Comparison of ENCODE assay signal across 8 cellular contexts in genomic region chr5:177023247-177023703, GRCh38. TPM values are rescaled to one million over a fixed set of nuclear protein-coding genes. Genes with fewer than 3 reads are reported as not detected.
A peak's percentile ranks its signal among the peaks of the same experiment; 100 is the strongest.
DNase-seq lines count a peak whose midpoint lies in the region; ATAC-seq and TF ChIP-seq lines count a peak whose summit lies in the region.

No MANE protein-coding gene starts in this region.

- H3K56ac ChIP-seq in IMR-90 (ENCODE audit: extremely low read depth, insufficient read depth, low read length): peak overlapping the region; percentile 74

- in situ Hi-C loops in IMR-90 (cut with MboI; ENCODE audit: low sequenced_read_pairs): no loop called here

- H3K9me3 ChIP-seq in AG04450 (ENCODE audit: control insufficient read depth, insufficient read depth, low read length) (no peaks in the 10 kb centered on the region; the same call in 1 of the 2 replicates), IMR-90 (ENCODE audit: control insufficient read depth, insufficient read depth, low read length) (no peaks in the 10 kb centered on the region), adipocyte (ENCODE audit: control insufficient read depth, low read length) (no peaks in the 10 kb centered on the region), skeletal muscle satellite cell (replicated peaks; ENCODE audit: low read length) (no peaks in the 10 kb centered on the region)

- H3K4ac ChIP-seq in IMR-90 (ENCODE audit: low read depth, low read length): peak overlapping the region; percentile 85

- CTCF ChIA-PET in AG04450 (lab: Charles Lee) (interaction anchor here (0.5 to 2.7 kb wide), 5 partner anchors 11 to 362 kb away, joined by 3 to 11 read pairs (median 4); no protein-coding TSS in a partner anchor), IMR-90 (lab: Yijun Ruan, JAX) (interaction anchor here (0.5 kb wide), 1 partner anchor 560 kb away, joined by 4 read pairs; no protein-coding TSS in a partner anchor)

- H2BK15ac ChIP-seq in IMR-90 (ENCODE audit: low read depth, low read length): no peak overlapping the region

- peak overlapping the region; percentile 68 for H4K5ac ChIP-seq in IMR-90 (ENCODE audit: low read depth, low read length)

- intact Hi-C loops in IMR-90 (cut with micrococcal nuclease): no loop called here

- peaks cover 5% of the 10 kb centered on the region; the same call in 1 of the 2 replicates for H4K20me1 ChIP-seq in IMR-90 (ENCODE audit: insufficient read depth, low read length)

- POLR2A ChIA-PET in AG04450 (lab: Yijun Ruan, JAX) (interaction anchor here (1.2 to 1.3 kb wide), 2 partner anchors 10 to 18 kb away, joined by 3 read pairs; no protein-coding TSS in a partner anchor), IMR-90 (lab: Charles Lee; ENCODE audit: unreplicated experiment) (no interaction called here)

- H3K79me1 ChIP-seq in IMR-90 (ENCODE audit: low read depth in 1 of 2, low read length in 2 of 2): peaks cover 23 to 47% of the 10 kb centered on the region in 2 experiments

- H3K4me1 ChIP-seq in IMR-90 (ENCODE audit: control insufficient read depth, insufficient read depth, low read length): peaks cover 9% of the 10 kb centered on the region
- peaks cover 11% of the 10 kb centered on the region for H3K4me1 ChIP-seq in adipocyte (ENCODE audit: control insufficient read depth, insufficient read depth, low read length)
- H3K4me1 ChIP-seq in skeletal muscle satellite cell (ENCODE audit: control insufficient read depth, insufficient read depth, low read length): peaks cover 9% of the 10 kb centered on the region

- peak overlapping the region; percentile 64; the same call in 1 of the 2 replicates for H3K14ac ChIP-seq in IMR-90 (replicated peaks; ENCODE audit: low read depth, low read length)

- no TSS peak for BruUV-seq in IMR-90 (replicated peaks; lab: Mats Ljungman, UMichigan)

- H2BK20ac ChIP-seq in IMR-90 (ENCODE audit: low read depth, low read length): no peak overlapping the region

- H2AK5ac ChIP-seq in IMR-90 (ENCODE audit: low read depth, low read length): peak overlapping the region; percentile 84

- TF ChIP-seq POLR2A in IMR-90 (IDR thresholded peaks at IDR 0.05; ENCODE audit: low read depth, low read length): no peak

- no peak for TF ChIP-seq RAD21 in IMR-90 (IDR thresholded peaks at IDR 0.05; ENCODE audit: low read length)

- H4K91ac ChIP-seq in IMR-90 (ENCODE audit: insufficient read depth, low read depth, low read length): 0 out of 2 replicates have a peak overlapping the region, but pooled peaks have one; percentile 7

- H2BK120ac ChIP-seq in IMR-90 (ENCODE audit: low read depth, low read length): no peak overlapping the region

- no peak overlapping the region for H3K27ac ChIP-seq in AG04450 (ENCODE audit: low read depth, low read length)
- H3K27ac ChIP-seq in IMR-90 (ENCODE audit: insufficient read depth, low read length): peak overlapping the region; percentile 67

- no peak for TF ChIP-seq CTCF in AG04450 (IDR thresholded peaks at IDR 0.05; ENCODE audit: low read depth, low read length)
- TF ChIP-seq CTCF in IMR-90 (conservative IDR thresholded peaks at IDR 0.05; ENCODE audit: low read depth, low read length): no peak

- H3K9ac ChIP-seq in IMR-90 (ENCODE audit: low read depth, low read length) (peak overlapping the region; percentile 95), adipocyte (ENCODE audit: low read length) (peak overlapping the region; percentile 98), skeletal muscle satellite cell (ENCODE audit: low read depth, low read length) (peak overlapping the region; percentile 96)

- H2AK9ac ChIP-seq in IMR-90 (replicated peaks; ENCODE audit: low read depth, low read length, poor library complexity): peak overlapping the region; percentile 95

- WGBS in IMR-90 (ENCODE audit: extremely low coverage in 2 of 2, insufficient read length in 1 of 2), 2 experiments: 0% methylated on average over 1 of the region's 7 CpGs; no CpG with 5 or more reads in 1 of the 2 experiments

- peak; percentile 6 for ATAC-seq in GM18868 (IDR thresholded peaks at IDR 0.05; ENCODE audit: unreplicated experiment)
- ATAC-seq in IMR-90 (ENCODE audit: low read depth): peak; percentile 13
- no peak for ATAC-seq in HG02610 (IDR thresholded peaks at IDR 0.05; ENCODE audit: unreplicated experiment)

- dilution Hi-C loops in IMR-90 (cut with HindIII; ENCODE audit: low sequenced_read_pairs, unreplicated experiment): no loop called here

- H3K4me3 ChIP-seq in AG04450 (ENCODE audit: low read depth, low read length) (peak overlapping the region; percentile 90), IMR-90 (ENCODE audit: insufficient read depth, low read depth, low read length) (peak overlapping the region; percentile 93), adipocyte (ENCODE audit: low read length) (peak overlapping the region; percentile 91), skeletal muscle satellite cell (ENCODE audit: low read length) (peak overlapping the region; percentile 86)

- H3K23ac ChIP-seq in IMR-90 (ENCODE audit: low read depth, low read length): peak overlapping the region; percentile 97

- peak overlapping the region; percentile 98 for H2AFZ ChIP-seq in IMR-90 (replicated peaks; ENCODE audit: low read length, poor library complexity)

- H4K8ac ChIP-seq in IMR-90 (ENCODE audit: low read depth in 2 of 2, low read length in 2 of 2): peak overlapping the region; percentile 87 to 91

- no peaks in the 10 kb centered on the region for H3K27me3 ChIP-seq in AG04450 (ENCODE audit: control insufficient read depth, insufficient read depth, low read length)
- H3K27me3 ChIP-seq in IMR-90 (ENCODE audit: control insufficient read depth, insufficient read depth, low read length): no peaks in the 10 kb centered on the region
- no peaks in the 10 kb centered on the region for H3K27me3 ChIP-seq in adipocyte (replicated peaks; ENCODE audit: control insufficient read depth, insufficient read depth, low read length)
- no peaks in the 10 kb centered on the region for H3K27me3 ChIP-seq in skeletal muscle satellite cell (ENCODE audit: control insufficient read depth, insufficient read depth, low read length)

- H3K4me2 ChIP-seq in IMR-90 (ENCODE audit: low read depth, low read length) (peak overlapping the region; percentile 99), skeletal muscle satellite cell (ENCODE audit: low read length) (peak overlapping the region; percentile 91)

- peaks cover 6% of the 10 kb centered on the region for H3K9me1 ChIP-seq in IMR-90 (ENCODE audit: insufficient read depth, low read length)

- DNase-seq in AG04450 (ENCODE audit: low read depth, low spot score): no peak
- DNase-seq in IMR-90: peak; percentile 16
- no peak for DNase-seq in adipocyte (ENCODE audit: low read depth)
- peak; percentile 42 for DNase-seq in hepatic stellate cell (ENCODE audit: low spot score)
- DNase-seq in ureter (ENCODE audit: low spot score): no peak

- H3K36me3 ChIP-seq in IMR-90 (ENCODE audit: control insufficient read depth, insufficient read depth, low read length): peaks cover 1% of the 10 kb centered on the region
- no peaks in the 10 kb centered on the region for H3K36me3 ChIP-seq in adipocyte (ENCODE audit: control insufficient read depth, insufficient read depth, low read length, severe bottlenecking)
- no peaks in the 10 kb centered on the region for H3K36me3 ChIP-seq in skeletal muscle satellite cell (ENCODE audit: insufficient read depth, low read length)

- peak overlapping the region; percentile 31; the same call in 1 of the 2 replicates for H3K18ac ChIP-seq in IMR-90 (ENCODE audit: low read depth, low read length)

- H2BK5ac ChIP-seq in IMR-90 (ENCODE audit: low read depth, low read length, poor library complexity, severe bottlenecking): peak overlapping the region; percentile 30

TF ChIP-seq in IMR-90, 13 proteins besides CTCF, POLR2A, EP300 and RAD21:
- no peak for TF ChIP-seq FOS (IDR thresholded peaks at IDR 0.05; ENCODE audit: low read depth, low read length)
- no peak for TF ChIP-seq MAZ (IDR thresholded peaks at IDR 0.05; ENCODE audit: borderline replicate concordance, low read depth, low read length)
- no peak for TF ChIP-seq CEBPB (IDR thresholded peaks at IDR 0.05; ENCODE audit: low read depth, low read length)
- TF ChIP-seq ELK1 (IDR thresholded peaks at IDR 0.05; ENCODE audit: borderline replicate concordance, low read depth, low read length): no peak
TF ChIP-seq in IMR-90: peak in this region for 0.

RNA-seq across cellular contexts. Expression of gene ZNF346, which starts 0.8 kb away (rescaled TPM):
- polyA plus RNA-seq in AG04450 (2011; rRNA removed) (15.0 and 15.3 TPM in 2 replicates), IMR-90 (2012; rRNA removed) (15.7 and 17.0 TPM in 2 replicates)
- polyA minus RNA-seq in AG04450 (2011; rRNA and poly(A)+ RNA removed): 20.3 and 23.3 TPM in 2 replicates
- total RNA-seq in IMR-90 (2012; rRNA removed) (14.7 and 15.1 TPM in 2 replicates), ureter (26.2 TPM)
- polyA plus RNA-seq in IMR-90 (2012; cell fraction: cytosol; rRNA removed): 10.1 and 10.8 TPM in 2 replicates
- 18.8 and 24.7 TPM in 2 replicates for polyA plus RNA-seq in IMR-90 (2012; cell fraction: nucleus; rRNA removed; ENCODE audit: low replicate concordance)
- total RNA-seq in skeletal muscle satellite cell (2012; rRNA removed): 11.9 and 12.7 TPM in 2 replicates

RNA-seq across cellular contexts. Expression of gene UIMC1, which starts 16.7 kb away (rescaled TPM):
- 22.8 and 27.8 TPM in 2 replicates for polyA plus RNA-seq in AG04450 (2011; rRNA removed)
- polyA minus RNA-seq in AG04450 (2011; rRNA and poly(A)+ RNA removed): 20.2 and 30.8 TPM in 2 replicates
- total RNA-seq in IMR-90 (2012; rRNA removed): 23.1 and 27.6 TPM in 2 replicates
- 15.7 and 19.5 TPM in 2 replicates for polyA plus RNA-seq in IMR-90 (2012; rRNA removed)
- 4.3 and 9.8 TPM in 2 replicates for polyA plus RNA-seq in IMR-90 (2012; cell fraction: cytosol; rRNA removed)
- 5.1 and 39.3 TPM in 2 replicates for polyA plus RNA-seq in IMR-90 (2012; cell fraction: nucleus; rRNA removed; ENCODE audit: low replicate concordance)
- total RNA-seq in skeletal muscle satellite cell (2012; rRNA removed): 17.7 and 24.3 TPM in 2 replicates
- total RNA-seq in ureter: 52.5 TPM

Comparison
In these comparisons a context has a peak if more than half of its experiments do, and no peak if none do; other contexts are left out.
1. DNase-seq: peak in IMR-90 (single experiment) and hepatic stellate cell (single experiment); none in AG04450 (single experiment), adipocyte (single experiment) and ureter (single experiment).
2. Peak in every context shown above with its lines, with median percentiles within 50 percentile points of each other: H3K4me3 ChIP-seq and H3K9ac ChIP-seq.